ENCODE assay signal across 7 cellular contexts in the genomic region with DNA sequence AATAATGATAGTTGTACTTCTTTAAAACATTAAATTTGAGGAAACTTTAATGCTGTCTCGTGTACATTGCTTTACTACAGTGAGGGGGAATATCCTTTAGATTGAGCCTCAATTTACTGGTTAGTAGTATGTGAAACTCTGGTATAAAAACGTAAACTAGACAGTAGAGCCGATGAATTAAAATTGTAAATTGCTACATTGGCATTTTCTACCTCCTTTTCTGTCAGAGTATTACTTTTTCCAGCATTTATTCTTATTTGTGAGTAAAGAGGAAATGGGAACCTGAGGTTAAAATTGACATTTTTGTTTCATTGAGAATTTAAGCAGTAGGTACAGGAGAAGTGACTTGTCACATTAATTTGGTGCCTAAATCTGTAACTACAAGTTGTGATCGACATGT.
"Had no signal": no experiment of that assay in that cellular context is flagged by ENCODE, and none has a peak within 500 bp of the region (broad histone marks: within the 10 kb centered on the region; RNA-seq: fewer than 3 reads in every experiment).

No MANE protein-coding gene starts in this region.

- DNase-seq: H9, HCEC 1CT, KG1 had no signal

- H3K4me2 ChIP-seq: GM23338 had no signal

- FAIRE-seq: H1, H54 had no signal

- H3K27ac ChIP-seq: HL-60 had no signal

- ATAC-seq: GM23338 had no signal

- H3K4me3 ChIP-seq: GM23338 had no signal
